Comparison of ENCODE assay signal across 8 cellular contexts in genomic region chr7:120987683-120988590, GRCh38. TPM values are rescaled to one million over a fixed set of nuclear protein-coding genes. Genes with fewer than 3 reads are reported as not detected.
DNase-seq lines count a peak whose midpoint lies in the region.

No MANE protein-coding gene starts in this region.

- peak overlapping the region; percentile 71 for H3K4me3 Mint-ChIP-seq in activated naive CD4-positive, alpha-beta T cell treated with anti-CD3 and anti-CD28 coated beads for 36 hours

- CTCF ChIA-PET in activated naive CD4-positive, alpha-beta T cell treated with anti-CD3 and anti-CD28 coated beads for 36 hours (lab: Charles Lee): interaction anchor here (0.6 to 5.2 kb wide), 25 partner anchors 8 to 632 kb away, joined by 3 to 36 read pairs (median 4); no protein-coding TSS in a partner anchor

- no peaks in the 10 kb centered on the region for H3K36me3 Mint-ChIP-seq in activated naive CD4-positive, alpha-beta T cell treated with anti-CD3 and anti-CD28 coated beads for 36 hours (ENCODE audit: low read depth)

- in situ Hi-C loops in G401 (cut with HindIII; ENCODE audit: low sequenced_read_pairs) (no loop called here), HAP-1 (cut with MboI; ENCODE audit: low sequenced_read_pairs) (loop anchor here (25.0 kb wide), 1 partner anchor 99 kb away; no protein-coding TSS in a partner anchor)

- H3K4me3 ChIP-seq in HAP-1 (peak overlapping the region; percentile 10), MG63 (peak overlapping the region; percentile 55), SJSA1 (peak overlapping the region; percentile 43)

- no peaks in the 10 kb centered on the region for H3K9me3 Mint-ChIP-seq in activated naive CD4-positive, alpha-beta T cell treated with anti-CD3 and anti-CD28 coated beads for 36 hours

- H3K27ac Mint-ChIP-seq in activated naive CD4-positive, alpha-beta T cell treated with anti-CD3 and anti-CD28 coated beads for 36 hours: no peak overlapping the region

- intact Hi-C loops in activated naive CD4-positive, alpha-beta T cell treated with anti-CD3 and anti-CD28 coated beads for 36 hours (cut with micrococcal nuclease): loop anchor here (1.0 to 2.0 kb wide), 7 partner anchors 38 to 1007 kb away; partner anchors contain the start of gene ING3

- H3K36me3 ChIP-seq in HAP-1 (replicated peaks) (no peaks in the 10 kb centered on the region), MG63 (peaks cover under 1% of the 10 kb centered on the region; the same call in 1 of the 2 replicates), SJSA1 (no peaks in the 10 kb centered on the region; the same call in 1 of the 2 replicates)

- H3K9me3 ChIP-seq in HAP-1 (no peaks in the 10 kb centered on the region), MG63 (no peaks in the 10 kb centered on the region), SJSA1 (replicated peaks) (no peaks in the 10 kb centered on the region)

- peak; percentile 89 for DNase-seq in G401 (ENCODE audit: low spot score)
- peak; percentile 65 to 90 for DNase-seq in HAP-1 (ENCODE audit: low spot score in 2 of 2)
- DNase-seq in MG63: peak; percentile 80
- peak; percentile 85 to 91 for DNase-seq in SJSA1 (ENCODE audit: low read depth in 1 of 2, low spot score in 2 of 2)
- peak; percentile 89 for DNase-seq in activated naive CD4-positive, alpha-beta T cell treated with anti-CD3 and anti-CD28 coated beads for 36 hours
- DNase-seq in germinal center (ENCODE audit: low spot score): peak; percentile 79
- DNase-seq in non-pigmented ciliary epithelial cell (ENCODE audit: low read depth): peak; percentile 92
- peak in 48 of 49 donors; percentile 9 to 85 (median 70) for DNase-seq in substantia nigra (lab: John Stamatoyannopoulos, UW)

- H3K4me1 ChIP-seq in HAP-1 (peaks cover 8% of the 10 kb centered on the region), SJSA1 (replicated peaks) (peaks cover 18% of the 10 kb centered on the region)

- H3K27me3 ChIP-seq in HAP-1 (ENCODE audit: low read depth) (peaks cover 50% of the 10 kb centered on the region), MG63 (no peaks in the 10 kb centered on the region), SJSA1 (replicated peaks) (no peaks in the 10 kb centered on the region)

- H3K4me1 Mint-ChIP-seq in activated naive CD4-positive, alpha-beta T cell treated with anti-CD3 and anti-CD28 coated beads for 36 hours (ENCODE audit: low read depth): peaks cover 14% of the 10 kb centered on the region

- peak overlapping the region; percentile 90; the same call in 1 of the 2 replicates for H3K27ac ChIP-seq in SJSA1
- H3K27ac ChIP-seq in substantia nigra (ENCODE audit: low read depth, low read length, poor library complexity, severe bottlenecking): peak overlapping the region; percentile 43

- peaks cover 43% of the 10 kb centered on the region for H3K27me3 Mint-ChIP-seq in activated naive CD4-positive, alpha-beta T cell treated with anti-CD3 and anti-CD28 coated beads for 36 hours (ENCODE audit: low read depth)

RNA-seq across cellular contexts. Expression of gene CPED1, which starts 0.6 kb away (rescaled TPM):
- 21.5 and 30.7 TPM in 2 replicates for total RNA-seq in G401 (2014; rRNA removed; shearing (Covaris generic))
- 3.3 and 3.7 TPM in 2 replicates for total RNA-seq in MG63 (2014; rRNA removed; shearing (Covaris generic); ENCODE audit: low replicate concordance)
- 46.6 and 64.8 TPM in 2 replicates for total RNA-seq in SJSA1 (2014; rRNA removed; shearing (Covaris generic))
- total RNA-seq in activated naive CD4-positive, alpha-beta T cell treated with anti-CD3 and anti-CD28 coated beads for 36 hours: not detected

RNA-seq across cellular contexts. Expression of gene ING3, which starts 37.4 kb away (rescaled TPM):
- 8.5 and 18.9 TPM in 2 replicates for total RNA-seq in G401 (2014; rRNA removed; shearing (Covaris generic))
- total RNA-seq in MG63 (2014; rRNA removed; shearing (Covaris generic); ENCODE audit: low replicate concordance): 14.1 and 19.1 TPM in 2 replicates
- 18.3 and 31.2 TPM in 2 replicates for total RNA-seq in SJSA1 (2014; rRNA removed; shearing (Covaris generic))
- 10 to 100 TPM; 25.0 to 26.7 TPM for total RNA-seq in activated naive CD4-positive, alpha-beta T cell treated with anti-CD3 and anti-CD28 coated beads for 36 hours

Comparison
In these comparisons a context has a peak if more than half of its experiments do, and no peak if none do; other contexts are left out.
1. Peak in every context shown above with its lines: DNase-seq, H3K4me3 ChIP-seq and H3K27ac ChIP-seq.